13 cellular contexts compared by ENCODE assay signal in the genomic region with DNA sequence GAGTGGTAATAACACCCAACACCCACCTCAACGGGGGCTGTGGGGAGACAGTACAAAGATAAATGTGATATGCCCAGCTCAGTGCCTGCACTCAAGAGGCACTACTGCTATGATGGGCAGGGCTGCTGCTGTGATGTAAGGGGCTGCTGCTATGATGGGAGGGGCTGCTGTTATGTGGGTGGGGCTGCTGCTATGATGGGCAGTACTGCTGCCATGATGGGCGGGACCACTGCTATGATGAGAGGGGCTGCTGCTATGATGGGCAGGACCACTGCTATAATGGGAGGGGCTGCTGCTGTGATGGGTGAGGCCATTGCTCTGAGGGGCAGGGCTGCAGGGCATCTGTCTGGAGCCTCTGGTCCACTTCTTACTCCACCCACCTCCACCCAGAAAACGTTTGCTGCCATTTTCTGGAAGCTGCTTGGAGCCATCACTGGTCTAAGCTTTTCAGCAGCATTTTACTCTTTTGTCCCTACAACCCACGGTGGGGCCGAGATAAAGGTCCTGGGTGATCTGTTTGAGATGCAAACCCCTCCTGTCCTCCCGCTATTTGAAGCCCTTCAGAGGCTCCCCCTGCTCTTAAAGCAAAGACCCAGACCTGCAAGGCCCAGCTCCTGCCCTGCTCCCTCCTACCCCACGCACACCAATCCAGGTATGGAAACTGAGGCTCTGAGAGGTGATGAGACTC.
"Had no signal": no experiment of that assay in that cellular context is flagged by ENCODE, and none has a peak within 500 bp of the region (broad histone marks: within the 10 kb centered on the region; RNA-seq: fewer than 3 reads in every experiment).

No MANE protein-coding gene starts in this region.

- H3K36me3 ChIP-seq: adrenal gland, cardiac muscle cell had no signal

- H3K9me3 ChIP-seq: adrenal gland had no signal

- H3K36me3 Mint-ChIP-seq: activated naive CD4-positive, alpha-beta T cell treated with anti-CD3 and anti-CD28 coated beads, Interleukin-2, amount 50 U/mL, for 24 hours; memory B cell; natural killer cell; stimulated activated memory B cell treated with anti-CD40 and anti-IgM and Interleukin-4, amounts not matched to agents 10 μg/mL and 1 μg/mL and 100 μg/mL, for 72 hours had no signal

- H3K4me1 ChIP-seq: adrenal gland had no signal

- H3K9me3 Mint-ChIP-seq: activated naive CD4-positive, alpha-beta T cell treated with anti-CD3 and anti-CD28 coated beads, Interleukin-2, amount 50 U/mL, for 24 hours; activated T-cell treated with anti-CD3 and anti-CD28 coated beads, Interleukin-2, amount 50 U/mL, for 4 hours; memory B cell; natural killer cell; stimulated activated memory B cell treated with anti-CD40 and anti-IgM and Interleukin-4, amounts not matched to agents 10 μg/mL and 1 μg/mL and 100 μg/mL, for 72 hours; T-helper 2 cell treated with Interferon-gamma antibody and Interleukin-4, amounts not matched to agents 5 μg/mL and 100 μg/mL, for 36 hours had no signal

- H3K27ac ChIP-seq: adrenal gland, cardiac muscle cell had no signal

- H3K4me1 Mint-ChIP-seq: activated naive CD4-positive, alpha-beta T cell treated with anti-CD3 and anti-CD28 coated beads, Interleukin-2, amount 50 U/mL, for 24 hours; memory B cell; natural killer cell; stimulated activated memory B cell treated with anti-CD40 and anti-IgM and Interleukin-4, amounts not matched to agents 10 μg/mL and 1 μg/mL and 100 μg/mL, for 72 hours had no signal

- H3K4me3 ChIP-seq: adrenal gland, cardiac muscle cell had no signal

- ATAC-seq: activated T-cell treated with anti-CD3 and anti-CD28 coated beads, Interleukin-2, amount 50 U/mL, for 4 hours; left ventricle myocardium superior; natural killer cell; stimulated activated memory B cell treated with anti-CD40 and anti-IgM and Interleukin-4, amounts not matched to agents 10 μg/mL and 1 μg/mL and 100 μg/mL, for 72 hours had no signal

- H3K27ac Mint-ChIP-seq: activated naive CD4-positive, alpha-beta T cell treated with anti-CD3 and anti-CD28 coated beads, Interleukin-2, amount 50 U/mL, for 24 hours; memory B cell; natural killer cell; stimulated activated memory B cell treated with anti-CD40 and anti-IgM and Interleukin-4, amounts not matched to agents 10 μg/mL and 1 μg/mL and 100 μg/mL, for 72 hours; T-helper 2 cell treated with Interferon-gamma antibody and Interleukin-4, amounts not matched to agents 5 μg/mL and 100 μg/mL, for 36 hours had no signal

- DNase-seq: activated CD4-positive, alpha-beta T cell treated with anti-CD3 and anti-CD28 coated beads, Interleukin-2, amount 50 U/mL, for 4 hours; activated CD4-positive, CD25-positive, alpha-beta regulatory T cell treated with anti-CD3 and anti-CD28 coated beads, Interleukin-2, amount 50 U/mL, for 72 hours; activated effector memory CD4-positive, alpha-beta T cell treated with anti-CD3 and anti-CD28 coated beads, Interleukin-2, amount 50 U/mL, for 16 hours; activated T-cell treated with anti-CD3 and anti-CD28 coated beads, Interleukin-2, amount 50 U/mL, for 4 hours; left ventricle myocardium superior; natural killer cell; stimulated activated CD4-positive, alpha-beta T cell treated with anti-CD3 and anti-CD28 coated beads, Interleukin-12 subunit alpha, Interleukin-12 subunit beta, amount 100 ng/mL, for 4 hours had no signal

- H3K4me3 Mint-ChIP-seq: activated naive CD4-positive, alpha-beta T cell treated with anti-CD3 and anti-CD28 coated beads, Interleukin-2, amount 50 U/mL, for 24 hours; activated T-cell treated with anti-CD3 and anti-CD28 coated beads, Interleukin-2, amount 50 U/mL, for 4 hours; memory B cell; natural killer cell; stimulated activated memory B cell treated with anti-CD40 and anti-IgM and Interleukin-4, amounts not matched to agents 10 μg/mL and 1 μg/mL and 100 μg/mL, for 72 hours; T-helper 2 cell treated with Interferon-gamma antibody and Interleukin-4, amounts not matched to agents 5 μg/mL and 100 μg/mL, for 36 hours had no signal
